8 cellular contexts compared by ENCODE assay signal in genomic region chr3:125141596-125142417, GRCh38.
DNase-seq lines count a peak whose midpoint lies in the region; ATAC-seq lines count a peak whose summit lies in the region.

No MANE protein-coding gene starts in this region.

- peaks cover 79% of the 10 kb centered on the region for H3K4me1 Mint-ChIP-seq in dendritic cell treated with granulocyte-macrophage colony-stimulating factor and Interleukin-4, amounts not matched to agents 40 ng/mL and 50 ng/mL, for 4 days (ENCODE audit: low read depth)

- H3K4me3 ChIP-seq in ACC112 (ENCODE audit: low read depth, low read length) = peak overlapping the region; percentile 42

- no peaks in the 10 kb centered on the region for H3K36me3 Mint-ChIP-seq in dendritic cell treated with granulocyte-macrophage colony-stimulating factor and Interleukin-4, amounts not matched to agents 40 ng/mL and 50 ng/mL, for 4 days (ENCODE audit: low read depth)

- ATAC-seq in GM18909 (IDR thresholded peaks at IDR 0.05; ENCODE audit: poor library complexity, unreplicated experiment) (peak; percentile 69), HG03175 (IDR thresholded peaks at IDR 0.05; ENCODE audit: unreplicated experiment) (peak; percentile 75)

- H3K79me2 ChIP-seq in ACC112 (ENCODE audit: control insufficient read depth, insufficient read depth, low read length, unreplicated experiment) = no peaks in the 10 kb centered on the region

- peaks cover 3% of the 10 kb centered on the region for H3K27me3 Mint-ChIP-seq in dendritic cell treated with granulocyte-macrophage colony-stimulating factor and Interleukin-4, amounts not matched to agents 40 ng/mL and 50 ng/mL, for 4 days

- no peaks in the 10 kb centered on the region for H3K36me3 ChIP-seq in ACC112 (ENCODE audit: insufficient read depth, low read length)

- peaks cover 66% of the 10 kb centered on the region for H3K4me1 ChIP-seq in ACC112 (ENCODE audit: control insufficient read depth, insufficient read depth, low read length, unreplicated experiment)

- DNase-seq in activated CD4-positive, CD25-positive, alpha-beta regulatory T cell treated with anti-CD3 and anti-CD28 coated beads, Interleukin-2, amount 50 U/mL, for 16 hours (ENCODE audit: low read depth, low spot score) = peak; percentile 11
- DNase-seq in medulla oblongata (ENCODE audit: extremely low spot score) = peak; percentile 61
- peak; percentile 34 for DNase-seq in stimulated activated CD8-positive, alpha-beta memory T cell treated with anti-CD3 and anti-CD28 coated beads, Interleukin-15, amount 100 ng/mL, for 1 hour (ENCODE audit: low read depth)
- DNase-seq in mesenteric fat pad (ENCODE audit: low spot score) = no peak

- H3K4me3 Mint-ChIP-seq in dendritic cell treated with granulocyte-macrophage colony-stimulating factor and Interleukin-4, amounts not matched to agents 40 ng/mL and 50 ng/mL, for 4 days = peak overlapping the region; percentile 73

- H2AFZ ChIP-seq in ACC112 (ENCODE audit: low read length, unreplicated experiment) = no peak overlapping the region

- no peak overlapping the region for H3K27ac ChIP-seq in ACC112 (ENCODE audit: low read depth, low read length)

- no peaks in the 10 kb centered on the region for H3K27me3 ChIP-seq in ACC112 (ENCODE audit: insufficient read depth, low read length)

- intact Hi-C loops in dendritic cell treated with granulocyte-macrophage colony-stimulating factor and Interleukin-4, amounts not matched to agents 40 ng/mL and 50 ng/mL, for 4 days (cut with micrococcal nuclease) = no loop called here

- peak overlapping the region; percentile 97 for H3K27ac Mint-ChIP-seq in dendritic cell treated with granulocyte-macrophage colony-stimulating factor and Interleukin-4, amounts not matched to agents 40 ng/mL and 50 ng/mL, for 4 days

- no peaks in the 10 kb centered on the region for H3K9me3 Mint-ChIP-seq in dendritic cell treated with granulocyte-macrophage colony-stimulating factor and Interleukin-4, amounts not matched to agents 40 ng/mL and 50 ng/mL, for 4 days
